Comparison of ENCODE assay signal across 12 cellular contexts in the genomic region with DNA sequence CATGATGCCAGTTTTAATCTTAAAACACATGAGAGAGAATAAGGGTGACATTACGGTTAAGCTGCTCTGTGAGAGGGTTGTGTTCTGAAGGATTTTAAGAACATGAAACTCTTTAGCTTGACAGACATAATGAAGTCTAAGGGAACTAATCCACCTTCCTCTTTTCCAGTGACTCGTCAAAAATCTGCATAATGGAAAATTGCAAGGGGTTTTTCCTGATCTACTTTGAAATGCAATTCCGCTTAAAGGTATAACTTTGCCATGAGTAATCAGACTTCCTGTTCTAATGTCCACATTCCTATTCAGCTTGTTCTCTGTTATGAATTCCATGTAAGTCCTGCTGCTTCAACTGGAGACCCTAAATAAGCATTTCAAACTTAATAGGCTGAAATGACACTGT. TPM values are rescaled to one million over a fixed set of nuclear protein-coding genes. Genes with fewer than 3 reads are reported as not detected.
DNase-seq lines count a peak whose midpoint lies in the region; ATAC-seq and TF ChIP-seq lines count a peak whose summit lies in the region.
"Had no signal": no experiment of that assay in that cellular context is flagged by ENCODE, and none has a peak within 500 bp of the region (broad histone marks: within the 10 kb centered on the region; RNA-seq: fewer than 3 reads in every experiment).

A gene (plus strand): TSS at position 171 of the 400 bp plus-strand sequence. CDS start 15,611 bp downstream, outside the sequence.

- peaks cover 7% of the 10 kb centered on the region for H3K36me3 Mint-ChIP-seq in T-helper 17 cell (ENCODE audit: low read depth)

- peak; percentile 86 for ATAC-seq in foreskin keratinocyte
- no peak for ATAC-seq in T-helper 17 cell
- no peak for ATAC-seq in activated CD4-positive, CD25-positive, alpha-beta regulatory T cell treated with anti-CD3 and anti-CD28 coated beads, Interleukin-2, amount 50 U/mL, for 24 hours
- ATAC-seq: activated CD8-positive, alpha-beta T cell treated with anti-CD3 and anti-CD28 coated beads for 36 hours had no signal

- H3K9me3 ChIP-seq in subcutaneous abdominal adipose tissue (ENCODE audit: control insufficient read depth in 5 of 5, low read length in 5 of 5) (no peaks in the 10 kb centered on the region), T-helper 17 cell (ENCODE audit: control insufficient read depth, low read length, poor library complexity, severe bottlenecking) (no peaks in the 10 kb centered on the region)
- H3K9me3 ChIP-seq: right atrium auricular region had no signal

- no peak within 1 kb of the TSS for H3K27ac Mint-ChIP-seq in T-helper 17 cell
- H3K27ac Mint-ChIP-seq: activated CD8-positive, alpha-beta T cell treated with anti-CD3 and anti-CD28 coated beads for 36 hours; stimulated activated naive CD8-positive, alpha-beta T cell treated with anti-CD3 and anti-CD28 coated beads, Interleukin-15, Interleukin-2, amounts not matched to agents 100 ng/mL and 50 ng/mL, for 24 hours had no signal

- no peak for TF ChIP-seq CTCF in foreskin keratinocyte (conservative IDR thresholded peaks at IDR 0.05)

- H3K4me1 ChIP-seq in foreskin keratinocyte (peaks cover 19% of the 10 kb centered on the region), subcutaneous abdominal adipose tissue (ENCODE audit: control insufficient read depth in 5 of 5, insufficient read depth in 5 of 5, low read length in 5 of 5) (no peaks in the 10 kb centered on the region)
- H3K4me1 ChIP-seq: right atrium auricular region had no signal

- DNase-seq in HS-5 (ENCODE audit: low read depth) (peak; percentile 64), SW 1271 (lab: John Stamatoyannopoulos, UW) (peak; percentile 53 to 87), foreskin keratinocyte (peak; percentile 63 to 80), NCI-H82 (lab: John Stamatoyannopoulos, UW) (no peak), T-helper 17 cell (no peak)
- DNase-seq in activated CD4-positive, alpha-beta T cell treated with anti-CD3 and anti-CD28 coated beads, Interleukin-2, amount 50 U/mL, for 4 hours: no peak
- DNase-seq: activated CD8-positive, alpha-beta T cell treated with anti-CD3 and anti-CD28 coated beads for 36 hours had no signal

- H3K4me1 Mint-ChIP-seq in T-helper 17 cell: peaks cover 8% of the 10 kb centered on the region

- H3K9ac ChIP-seq in subcutaneous abdominal adipose tissue (ENCODE audit: low read length in 5 of 5): peak within 1 kb of the TSS in 1 of 5 donors; percentile 30

- no peaks in the 10 kb centered on the region for H3K36me3 ChIP-seq in subcutaneous abdominal adipose tissue (ENCODE audit: control insufficient read depth in 5 of 5, insufficient read depth in 5 of 5, low read length in 5 of 5)
- H3K36me3 ChIP-seq: right atrium auricular region had no signal

- no peak within 1 kb of the TSS for H3K4me3 ChIP-seq in subcutaneous abdominal adipose tissue (ENCODE audit: low read depth in 1 of 5, low read length in 5 of 5)
- H3K4me3 ChIP-seq: right atrium auricular region had no signal

- peaks cover 33% of the 10 kb centered on the region for H3K27me3 Mint-ChIP-seq in T-helper 17 cell

- no peak within 1 kb of the TSS for H3K4me3 Mint-ChIP-seq in T-helper 17 cell
- H3K4me3 Mint-ChIP-seq: activated CD8-positive, alpha-beta T cell treated with anti-CD3 and anti-CD28 coated beads for 36 hours; stimulated activated naive CD8-positive, alpha-beta T cell treated with anti-CD3 and anti-CD28 coated beads, Interleukin-15, Interleukin-2, amounts not matched to agents 100 ng/mL and 50 ng/mL, for 24 hours had no signal

- H3K27ac ChIP-seq in foreskin keratinocyte (peak within 1 kb of the TSS; percentile 50), subcutaneous abdominal adipose tissue (ENCODE audit: low read depth, low read length) (peak within 1 kb of the TSS; percentile 9)
- H3K27ac ChIP-seq: right atrium auricular region had no signal

- H3K27me3 ChIP-seq in foreskin keratinocyte: no peaks in the 10 kb centered on the region
- no peaks in the 10 kb centered on the region for H3K27me3 ChIP-seq in subcutaneous abdominal adipose tissue (ENCODE audit: control insufficient read depth in 5 of 5, insufficient read depth in 4 of 5, low read length in 5 of 5)
- H3K27me3 ChIP-seq: right atrium auricular region had no signal

RNA-seq across cellular contexts. Expression of the gene that starts here (rescaled TPM):
- not detected in 2 replicates for total RNA-seq in foreskin keratinocyte
- not detected in 2 replicates for polyA plus RNA-seq in foreskin keratinocyte
- total RNA-seq in T-helper 17 cell: not detected
- total RNA-seq: activated CD8-positive, alpha-beta T cell treated with anti-CD3 and anti-CD28 coated beads for 36 hours; HT-29; right atrium auricular region had no signal

Comparison
In these comparisons a context has a peak if more than half of its experiments do, and no peak if none do; other contexts are left out.
1. Peak in DNase-seq, ATAC-seq and H3K27ac ChIP-seq in foreskin keratinocyte; RNA of the gene not detected or under 1 TPM.
2. DNase-seq: peak in HS-5 (single experiment) and SW 1271 (2 of 2); none in activated CD4-positive, alpha-beta T cell treated with anti-CD3 and anti-CD28 coated beads, Interleukin-2, amount 50 U/mL, for 4 hours (0 of 2), NCI-H82 (single experiment) and T-helper 17 cell (0 of 3).